ENCODE assay signal across 8 cellular contexts in the genomic region with DNA sequence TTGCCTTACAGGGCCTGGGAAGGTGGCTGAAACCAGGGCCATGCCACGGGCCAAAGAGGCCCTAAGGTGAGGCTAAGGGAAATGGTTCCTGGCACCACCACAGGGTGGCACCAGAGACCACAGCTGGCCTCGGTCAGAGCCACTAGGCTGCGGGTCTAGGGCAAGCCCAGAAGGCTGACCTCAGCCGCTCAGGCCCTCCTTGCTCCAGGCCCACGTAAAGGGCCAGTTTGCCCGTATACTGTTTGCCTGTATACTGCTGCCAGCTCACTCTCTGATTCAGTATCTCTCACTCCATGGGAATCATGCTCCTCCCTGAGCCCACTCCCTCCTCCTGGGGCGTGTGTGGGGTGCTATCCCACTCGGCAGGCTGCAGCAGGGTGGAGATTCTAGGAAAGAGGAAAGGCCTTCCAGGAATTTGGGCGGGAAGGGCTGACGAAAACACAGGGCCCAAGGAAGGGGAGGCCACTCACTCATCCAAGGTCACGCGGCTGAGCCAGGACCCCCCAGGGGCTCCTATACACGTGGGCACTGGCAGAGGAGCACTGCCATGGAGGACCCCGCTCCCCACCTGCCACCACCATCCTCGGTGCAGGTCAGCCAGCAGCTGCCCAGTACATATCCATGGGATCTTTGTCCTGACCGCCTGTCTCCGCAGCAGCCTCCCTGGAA.
DNase-seq lines count a peak whose midpoint lies in the region; ATAC-seq and TF ChIP-seq lines count a peak whose summit lies in the region.

No MANE protein-coding gene starts in this region.

- TF ChIP-seq POLR2A in adrenal gland (IDR thresholded peaks at IDR 0.05) (no peak), vagina (IDR thresholded peaks at IDR 0.05) (no peak)

- no peaks in the 10 kb centered on the region for H3F3A ChIP-seq in SU-DHL-6 (ENCODE audit: insufficient read depth)

- H3K27ac ChIP-seq in SU-DHL-6 (ENCODE audit: low read depth, low read length) (no peak overlapping the region), adrenal gland (peak overlapping the region in 1 of 5 donors; percentile 16), vagina (no peak overlapping the region)

- H3K4me1 ChIP-seq in adrenal gland (replicated peaks in 1 of 2) (peaks cover 0 to 9% of the 10 kb centered on the region in 2 donors), vagina (peaks cover 23% of the 10 kb centered on the region)

- H4K20me1 ChIP-seq in SU-DHL-6 (ENCODE audit: low read depth, low read length), result no peaks in the 10 kb centered on the region

- no peaks in the 10 kb centered on the region for H3K9me3 ChIP-seq in SU-DHL-6 (ENCODE audit: insufficient read depth, low read length)
- H3K9me3 ChIP-seq in adrenal gland (replicated peaks in 1 of 3), result no peaks in the 10 kb centered on the region
- H3K9me3 ChIP-seq in vagina, result no peaks in the 10 kb centered on the region

- H3K79me2 ChIP-seq in SU-DHL-6 (ENCODE audit: insufficient read depth, low read length), result no peaks in the 10 kb centered on the region

- DNase-seq in D341Med (ENCODE audit: low spot score) (peak; percentile 82), HUDEP-2 (lab: John Stamatoyannopoulos, UW; ENCODE audit: unreplicated experiment in 76 of 76) (peak in 62 of 76 experiments; percentile 4 to 75 (median 36)), adrenal gland (peak; percentile 72 to 91 (median 83)), cardiac septum (ENCODE audit: low spot score) (peak; percentile 93), pons (ENCODE audit: low spot score) (peak; percentile 79), vagina (ENCODE audit: extremely low spot score in 2 of 2) (no peak)

- peak; percentile 64 for ATAC-seq in GM19467 (IDR thresholded peaks at IDR 0.05; ENCODE audit: unreplicated experiment)

- H3K36me3 ChIP-seq in SU-DHL-6 (ENCODE audit: low read length) (no peaks in the 10 kb centered on the region), adrenal gland (replicated peaks in 1 of 2) (no peaks in the 10 kb centered on the region), vagina (no peaks in the 10 kb centered on the region)

- H3K4me2 ChIP-seq in SU-DHL-6 (ENCODE audit: low read depth, low read length, poor library complexity, severe bottlenecking), result no peak overlapping the region

- no peak overlapping the region for H3K9ac ChIP-seq in SU-DHL-6 (ENCODE audit: low read length)

- no peak overlapping the region for H2AFZ ChIP-seq in SU-DHL-6 (ENCODE audit: low read depth, low read length, severe bottlenecking)

- H3K4me3 ChIP-seq in SU-DHL-6 (ENCODE audit: insufficient read depth, low read length, poor library complexity, severe bottlenecking) (no peak overlapping the region), adrenal gland (no peak overlapping the region), vagina (no peak overlapping the region)

- H3K9me2 ChIP-seq in SU-DHL-6 (replicated peaks; ENCODE audit: insufficient read depth, low read length), result no peaks in the 10 kb centered on the region

- intact Hi-C loops in adrenal gland (cut with DNase I) (loop anchor here (2.0 to 10.0 kb wide), 6 partner anchors 66 to 498 kb away; no protein-coding TSS in a partner anchor), cardiac septum (cut with DNase I) (loop anchor here (2.0 to 5.0 kb wide), 4 partner anchors 62 to 566 kb away; a partner anchor contains a TSS), vagina (cut with DNase I) (loop anchor here (5.0 kb wide), 1 partner anchor 441 kb away; no protein-coding TSS in a partner anchor)

- WGBS in adrenal gland, 4 donors, result 27 to 66% (median 43%) methylated on average over 9 to 17 of the region's 17 CpGs

- peak; percentile 46 for TF ChIP-seq CTCF in SU-DHL-6 (IDR thresholded peaks at IDR 0.05; ENCODE audit: insufficient read depth, low read length, poor library complexity, severe bottlenecking)
- TF ChIP-seq CTCF in adrenal gland (IDR thresholded peaks at IDR 0.05), result peak; percentile 92 to 99 (median 97)
- peak; percentile 81 to 93 (median 86) for TF ChIP-seq CTCF in vagina (IDR thresholded peaks at IDR 0.05)

- H3K27me3 ChIP-seq in SU-DHL-6 (ENCODE audit: low read length) (no peaks in the 10 kb centered on the region), adrenal gland (no peaks in the 10 kb centered on the region), vagina (no peaks in the 10 kb centered on the region)

Comparison
In these comparisons a context has a peak if more than half of its experiments do, and no peak if none do; other contexts are left out.
1. DNase-seq: peak in D341Med (single experiment), HUDEP-2 (62 of 76), adrenal gland (7 of 7), cardiac septum (single experiment) and pons (single experiment); none in vagina (0 of 2).
2. CTCF ChIP-seq: peak in every context shown above with its lines; median percentile 97 in adrenal gland; 86 in vagina; 46 in SU-DHL-6.